8 cellular contexts compared by ENCODE assay signal in the genomic region with DNA sequence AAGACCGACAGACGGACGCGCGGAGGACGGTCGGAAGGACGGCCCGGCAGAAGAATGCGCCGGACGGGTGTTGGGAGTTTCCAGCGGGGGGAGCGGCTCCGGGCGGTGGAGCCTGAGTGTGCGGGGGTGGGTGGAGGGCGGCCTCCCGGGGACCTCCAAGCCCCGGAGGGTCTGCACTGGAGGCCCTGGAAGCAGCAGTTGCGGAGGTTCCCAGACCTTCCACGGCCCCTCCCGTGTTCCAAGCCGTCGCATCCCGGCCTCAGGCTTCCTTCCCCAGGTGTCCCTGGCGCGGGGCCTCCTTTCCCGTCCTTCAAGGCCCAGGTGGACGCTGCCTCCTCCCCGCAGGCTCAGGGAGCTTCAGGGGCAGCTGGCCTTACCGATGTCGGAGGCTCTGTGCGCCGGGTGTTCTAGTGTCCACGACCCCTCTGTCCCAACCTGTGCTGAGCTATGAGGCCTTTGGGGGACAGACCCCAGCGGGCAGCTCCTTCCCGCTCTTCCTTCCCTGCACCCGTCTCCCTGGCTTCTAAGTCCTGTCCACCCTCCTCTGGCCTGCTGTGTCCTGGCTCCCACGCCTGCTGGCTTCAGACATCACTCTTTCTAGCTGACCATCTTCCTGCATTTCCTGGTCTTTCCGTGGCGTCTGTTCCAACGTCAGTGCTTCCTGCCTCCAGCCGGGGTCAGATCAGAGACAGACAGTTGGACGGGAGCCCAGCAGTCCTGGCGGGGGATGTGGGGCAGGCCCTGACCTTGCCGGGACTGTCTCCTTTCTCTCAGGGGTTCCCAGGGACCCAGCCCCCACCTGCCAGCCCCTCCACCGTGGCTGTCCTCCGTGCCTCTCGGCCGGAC. TPM values are rescaled to one million over a fixed set of nuclear protein-coding genes. Genes with fewer than 3 reads are reported as not detected.
A peak's percentile ranks its signal among the peaks of the same experiment; 100 is the strongest.
DNase-seq lines count a peak whose midpoint lies in the region; ATAC-seq, FAIRE-seq and TF ChIP-seq lines count a peak whose summit lies in the region.

No MANE protein-coding gene starts in this region.

- POLR2A ChIA-PET in activated CD8-positive, alpha-beta T cell treated with anti-CD3 and anti-CD28 coated beads, Interleukin-2, amount 10 ng/mL, durations not matched to agents 7 days and 5 days (lab: Charles Lee): no interaction called here

- H3K36me3 Mint-ChIP-seq in activated CD8-positive, alpha-beta T cell treated with anti-CD3 and anti-CD28 coated beads, Interleukin-2, amount 10 ng/mL, durations not matched to agents 7 days and 5 days (ENCODE audit: low read depth): no peaks in the 10 kb centered on the region

- no peak for ATAC-seq in activated CD8-positive, alpha-beta T cell treated with anti-CD3 and anti-CD28 coated beads, Interleukin-2, amount 10 ng/mL, durations not matched to agents 7 days and 5 days
- ATAC-seq in pancreas: peak in 2 of 4 donors; percentile 10 to 15
- ATAC-seq in GM19351 (IDR thresholded peaks at IDR 0.05; ENCODE audit: unreplicated experiment): no peak
- no peak for ATAC-seq in HG03135 (IDR thresholded peaks at IDR 0.05; ENCODE audit: unreplicated experiment)

- CTCF ChIA-PET in activated CD8-positive, alpha-beta T cell treated with anti-CD3 and anti-CD28 coated beads, Interleukin-2, amount 10 ng/mL, durations not matched to agents 7 days and 5 days (lab: Charles Lee): interaction anchor here (0.6 to 1.1 kb wide), 2 partner anchors 10 to 276 kb away, joined by 3 to 4 read pairs; no protein-coding TSS in a partner anchor

- no peaks in the 10 kb centered on the region for H3K9me3 ChIP-seq in pancreas

- FAIRE-seq in pancreas (lab: Jason Lieb, UNC): no peak

- H3K27ac ChIP-seq in pancreas: peak overlapping the region; percentile 40 to 82 (median 60)

- H3K4me3 ChIP-seq in pancreas: peak overlapping the region in 3 of 4 donors; percentile 30 to 52 (median 49)

- H3K4me3 Mint-ChIP-seq in activated CD8-positive, alpha-beta T cell treated with anti-CD3 and anti-CD28 coated beads, Interleukin-2, amount 10 ng/mL, durations not matched to agents 7 days and 5 days: peak overlapping the region; percentile 13

- DNase-seq in ELR (ENCODE audit: low read depth) (peak; percentile 40), cardiac septum (ENCODE audit: low spot score) (peak; percentile 88), pancreas (peak; percentile 71 to 89 (median 82)), T-helper 9 cell (no peak), T1000 (lab: John Stamatoyannopoulos, UW) (no peak)
- no peak for DNase-seq in activated CD8-positive, alpha-beta T cell treated with anti-CD3 and anti-CD28 coated beads, Interleukin-2, amount 10 ng/mL, durations not matched to agents 7 days and 5 days

- intact Hi-C loops in cardiac septum (cut with DNase I): no loop called here
- intact Hi-C loops in pancreas (cut with DNase I): loop anchor here in 1 of 3 donors (10.0 kb wide), 1 partner anchor 228 kb away; no protein-coding TSS in a partner anchor

- H3K27me3 Mint-ChIP-seq in activated CD8-positive, alpha-beta T cell treated with anti-CD3 and anti-CD28 coated beads, Interleukin-2, amount 10 ng/mL, durations not matched to agents 7 days and 5 days (ENCODE audit: low read depth): peaks cover 40% of the 10 kb centered on the region

- H3K9me3 Mint-ChIP-seq in activated CD8-positive, alpha-beta T cell treated with anti-CD3 and anti-CD28 coated beads, Interleukin-2, amount 10 ng/mL, durations not matched to agents 7 days and 5 days (ENCODE audit: insufficient read depth): no peaks in the 10 kb centered on the region

- H3K4me1 Mint-ChIP-seq in activated CD8-positive, alpha-beta T cell treated with anti-CD3 and anti-CD28 coated beads, Interleukin-2, amount 10 ng/mL, durations not matched to agents 7 days and 5 days (ENCODE audit: low read depth): peaks cover 21% of the 10 kb centered on the region

- TF ChIP-seq CTCF in pancreas (IDR thresholded peaks at IDR 0.05): no peak

- WGBS in pancreas, 2 donors: 21 to 23% methylated on average over 40 to 51 of the region's 51 CpGs

- H3K27ac Mint-ChIP-seq in activated CD8-positive, alpha-beta T cell treated with anti-CD3 and anti-CD28 coated beads, Interleukin-2, amount 10 ng/mL, durations not matched to agents 7 days and 5 days: peak overlapping the region; percentile 44

- peaks cover 18 to 37% (median 22%) of the 10 kb centered on the region in 3 donors for H3K4me1 ChIP-seq in pancreas

- no peaks in the 10 kb centered on the region for H3K36me3 ChIP-seq in pancreas

- H3K27me3 ChIP-seq in pancreas: no peaks in the 10 kb centered on the region

RNA-seq across cellular contexts. Expression of gene NRARP, which starts 5.6 kb away (rescaled TPM):
- 1 to 10 TPM; 1.4 to 1.5 TPM for total RNA-seq in activated CD8-positive, alpha-beta T cell treated with anti-CD3 and anti-CD28 coated beads, Interleukin-2, amount 10 ng/mL, durations not matched to agents 7 days and 5 days
- total RNA-seq in cardiac septum: 11.7 TPM
- 10 to 100 TPM in 4 of 6 donors, 1 to 10 TPM in 2; 7.5 to 23.4 (median 13.6) TPM for total RNA-seq in pancreas
- polyA plus RNA-seq in pancreas: 1 to 10 TPM; 1.3 to 2.7 TPM

RNA-seq across cellular contexts. Expression of gene TOR4A, which starts 18.9 kb away (rescaled TPM):
- total RNA-seq in activated CD8-positive, alpha-beta T cell treated with anti-CD3 and anti-CD28 coated beads, Interleukin-2, amount 10 ng/mL, durations not matched to agents 7 days and 5 days: 1 to 10 TPM; 6.6 to 7.0 TPM
- total RNA-seq in cardiac septum (13.9 TPM), pancreas (1 to 10 TPM; 2.5 to 6.8 (median 4.3) TPM)
- 1 to 10 TPM; 1.4 to 3.0 TPM for polyA plus RNA-seq in pancreas

RNA-seq across cellular contexts. Expression of gene NELFB, which starts 41.3 kb away (rescaled TPM):
- total RNA-seq in activated CD8-positive, alpha-beta T cell treated with anti-CD3 and anti-CD28 coated beads, Interleukin-2, amount 10 ng/mL, durations not matched to agents 7 days and 5 days: 10 to 100 TPM; 68.6 to 68.8 TPM
- total RNA-seq in cardiac septum: 37.2 TPM
- 10 to 100 TPM; 22.3 to 34.0 (median 29.0) TPM for total RNA-seq in pancreas
- 10 to 100 TPM; 28.7 to 34.2 TPM for polyA plus RNA-seq in pancreas

RNA-seq across cellular contexts. Expression of gene STPG3, which starts 45.4 kb away (rescaled TPM):
- total RNA-seq in activated CD8-positive, alpha-beta T cell treated with anti-CD3 and anti-CD28 coated beads, Interleukin-2, amount 10 ng/mL, durations not matched to agents 7 days and 5 days: not detected
- total RNA-seq in cardiac septum: not detected
- total RNA-seq in pancreas: not detected
- under 1 TPM in 1 of 2 donors, not detected in 1; 0.23 TPM for polyA plus RNA-seq in pancreas

RNA-seq across cellular contexts. Expression of gene TUBB4B, which starts 55.4 kb away (rescaled TPM):
- 100 to 1,000 TPM; 417 to 432 TPM for total RNA-seq in activated CD8-positive, alpha-beta T cell treated with anti-CD3 and anti-CD28 coated beads, Interleukin-2, amount 10 ng/mL, durations not matched to agents 7 days and 5 days
- total RNA-seq in cardiac septum (304 TPM), pancreas (10 to 100 TPM; 40.9 to 87.6 (median 64.7) TPM)
- 100 to 1,000 TPM in 1 of 2 donors, 10 to 100 TPM in 1; 96.2 to 143 TPM for polyA plus RNA-seq in pancreas

Comparison
In these comparisons a context has a peak if more than half of its experiments do, and no peak if none do; other contexts are left out.
1. DNase-seq: peak in ELR (single experiment), cardiac septum (single experiment) and pancreas (6 of 6); none in activated CD8-positive, alpha-beta T cell treated with anti-CD3 and anti-CD28 coated beads, Interleukin-2, amount 10 ng/mL, durations not matched to agents 7 days and 5 days (single experiment), T-helper 9 cell (single experiment) and T1000 (single experiment).